ENCODE assay signal across 16 cellular contexts in the genomic region with DNA sequence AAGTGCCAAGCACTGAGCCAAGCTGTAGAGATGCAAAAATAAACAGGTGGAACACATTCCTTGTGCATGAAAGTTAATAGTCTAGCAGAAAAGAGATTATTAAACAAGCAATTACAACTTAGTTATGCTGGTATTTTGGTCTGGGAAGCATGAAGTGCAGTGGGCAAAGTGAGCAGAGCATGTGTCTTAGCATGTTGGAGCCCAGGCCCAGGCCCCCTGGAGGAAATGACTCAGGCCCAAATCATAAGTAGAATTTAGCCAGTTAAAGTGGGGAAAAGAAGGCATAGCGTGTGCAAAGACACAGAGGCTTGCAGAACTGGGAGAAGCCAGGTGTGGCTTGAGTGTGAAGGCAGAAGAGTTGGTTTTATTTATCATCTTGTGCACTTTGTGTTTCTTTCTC.
DNase-seq lines count a peak whose midpoint lies in the region; ATAC-seq, FAIRE-seq and TF ChIP-seq lines count a peak whose summit lies in the region.
"Had no signal": no experiment of that assay in that cellular context is flagged by ENCODE, and none has a peak within 500 bp of the region (broad histone marks: within the 10 kb centered on the region; RNA-seq: fewer than 3 reads in every experiment).

No MANE protein-coding gene starts in this region.

- no peaks in the 10 kb centered on the region for H4K20me1 ChIP-seq in keratinocyte (ENCODE audit: control insufficient read depth, extremely low read depth, insufficient read depth, low read length)
- H4K20me1 ChIP-seq: BLaER1 had no signal

- no peaks in the 10 kb centered on the region for H3K79me2 ChIP-seq in keratinocyte (ENCODE audit: control insufficient read depth, insufficient read depth, low read length)

- no peak overlapping the region for H2AFZ ChIP-seq in keratinocyte (ENCODE audit: control insufficient read depth, low read length)
- H2AFZ ChIP-seq: GM23248 had no signal

- POLR2A ChIA-PET in RWPE1 (lab: Yijun Ruan, JAX; ENCODE audit: low non-redundant PET): no interaction called here

- H3K27ac ChIP-seq in RWPE1 (peak overlapping the region; percentile 42; the same call in 1 of the 2 replicates), epithelial cell of prostate (peak overlapping the region; percentile 90), keratinocyte (ENCODE audit: control insufficient read depth, insufficient read depth, low read length) (peak overlapping the region; percentile 67), body of pancreas (no peak overlapping the region)
- H3K27ac ChIP-seq: BLaER1, GM23248 had no signal

- whole genome bisulfite sequencing in body of pancreas, 2 donors: 50 to 100% methylated on average over 1 of the region's 1 CpG

- no peak overlapping the region for H3K4me3 ChIP-seq in keratinocyte (ENCODE audit: control insufficient read depth in 2 of 3, extremely low read depth in 1 of 3, insufficient read depth in 2 of 3, low read depth in 1 of 3, low read length in 3 of 3)
- H3K4me3 ChIP-seq in body of pancreas: no peak overlapping the region
- H3K4me3 ChIP-seq: BLaER1, GM23248 had no signal

- FAIRE-seq in keratinocyte (lab: Jason Lieb, UNC): peak; percentile 99
- FAIRE-seq: GM18507 had no signal

- H3K4me1 ChIP-seq in keratinocyte (ENCODE audit: control insufficient read depth, extremely low read depth, insufficient read depth, low read length) (peaks cover 49% of the 10 kb centered on the region), body of pancreas (peaks cover 11% of the 10 kb centered on the region)
- H3K4me1 ChIP-seq: Caco-2 had no signal

- H3K36me3 ChIP-seq in keratinocyte (ENCODE audit: control insufficient read depth in 2 of 2, extremely low read depth in 1 of 2, insufficient read depth in 2 of 2, low read length in 2 of 2) (no peaks in the 10 kb centered on the region), body of pancreas (replicated peaks in 1 of 2; ENCODE audit: insufficient read depth in 1 of 2, low read depth in 2 of 2) (no peaks in the 10 kb centered on the region)
- H3K36me3 ChIP-seq: BLaER1 had no signal

- TF ChIP-seq CTCF in RWPE1 (conservative IDR thresholded peaks at IDR 0.05; ENCODE audit: low read depth): no peak
- TF ChIP-seq CTCF in keratinocyte (optimal IDR thresholded peaks at IDR 0.05 in 1 of 3, IDR thresholded peaks at IDR 0.05 in 1 of 3, conservative IDR thresholded peaks at IDR 0.05 in 1 of 3; ENCODE audit: extremely low read depth in 1 of 3, insufficient read depth in 2 of 3, low read length in 3 of 3): no peak
- no peak for TF ChIP-seq CTCF in body of pancreas (IDR thresholded peaks at IDR 0.05)

- CTCF ChIA-PET in RWPE1 (lab: Yijun Ruan, JAX): interaction anchor here (0.7 kb wide), 1 partner anchor 95 kb away, joined by 3 read pairs; no protein-coding TSS in a partner anchor

- no peak overlapping the region for H3K9ac ChIP-seq in keratinocyte (ENCODE audit: control insufficient read depth, extremely low read depth, insufficient read depth, low read length)
- H3K9ac ChIP-seq: BLaER1, GM23248 had no signal

- dilution Hi-C loops in keratinocyte (cut with MboI; ENCODE audit: extremely low pct_ligation_motif_present, low sequenced_read_pairs): no loop called here

- H3K9me3 ChIP-seq in keratinocyte (ENCODE audit: control insufficient read depth, low read depth, low read length) (no peaks in the 10 kb centered on the region), body of pancreas (no peaks in the 10 kb centered on the region)
- H3K9me3 ChIP-seq: Caco-2 had no signal

- intact Hi-C loops in body of pancreas (cut with DNase I): no loop called here

- no peak for TF ChIP-seq POLR2A in body of pancreas (IDR thresholded peaks at IDR 0.05)

- H3K27me3 ChIP-seq in keratinocyte (ENCODE audit: control insufficient read depth, extremely low read depth, insufficient read depth, low read length): no peaks in the 10 kb centered on the region
- no peaks in the 10 kb centered on the region for H3K27me3 ChIP-seq in body of pancreas
- H3K27me3 ChIP-seq: BLaER1 had no signal

- peak; percentile 40 for DNase-seq in Daoy (ENCODE audit: low read depth)
- peak; percentile 60 for DNase-seq in RWPE1 (ENCODE audit: low spot score)
- DNase-seq in epithelial cell of prostate (ENCODE audit: low read depth, low spot score): peak; percentile 72
- DNase-seq in keratinocyte (ENCODE audit: low read depth, low spot score): peak; percentile 81
- DNase-seq in pons (ENCODE audit: low spot score): no peak
- no peak for DNase-seq in body of pancreas
- DNase-seq: 8988T; AML-193; Caco-2; CD8-positive, alpha-beta memory T cell; DMS53; GM23248; H9 had no signal

- no peaks in the 10 kb centered on the region for H3K9me1 ChIP-seq in keratinocyte (ENCODE audit: control insufficient read depth, extremely low read depth, insufficient read depth, low read length)

- H3K4me2 ChIP-seq in keratinocyte (ENCODE audit: control insufficient read depth, extremely low read depth, insufficient read depth, low read depth, low read length): peak overlapping the region; percentile 65
- H3K4me2 ChIP-seq: BLaER1 had no signal

- ATAC-seq in body of pancreas (no peak), HG03469 (IDR thresholded peaks at IDR 0.05; ENCODE audit: unreplicated experiment) (no peak)

Comparison
In these comparisons a context has a peak if more than half of its experiments do, and no peak if none do; other contexts are left out.
1. DNase-seq: peak in Daoy (single experiment), RWPE1 (single experiment), epithelial cell of prostate (single experiment) and keratinocyte (single experiment); none in pons (single experiment) and body of pancreas (0 of 4).
2. H3K27ac ChIP-seq: peak in RWPE1 (single experiment), epithelial cell of prostate (single experiment) and keratinocyte (single experiment); none in body of pancreas (0 of 4).